2 cellular contexts compared by ENCODE assay signal in genomic region chr19:17497149-17497798, GRCh38.
TF ChIP-seq lines count a peak whose summit lies in the region.

No MANE protein-coding gene starts in this region.

TF ChIP-seq in SK-N-SH, 30 proteins besides CTCF, POLR2A, EP300 and RAD21:
- no peak for TF ChIP-seq USF1 (IDR thresholded peaks at IDR 0.05; ENCODE audit: borderline replicate concordance, low read depth)
- TF ChIP-seq USF2 (IDR thresholded peaks at IDR 0.05; ENCODE audit: borderline replicate concordance, low read depth, low read length) = no peak
- TF ChIP-seq, protein P1, sequence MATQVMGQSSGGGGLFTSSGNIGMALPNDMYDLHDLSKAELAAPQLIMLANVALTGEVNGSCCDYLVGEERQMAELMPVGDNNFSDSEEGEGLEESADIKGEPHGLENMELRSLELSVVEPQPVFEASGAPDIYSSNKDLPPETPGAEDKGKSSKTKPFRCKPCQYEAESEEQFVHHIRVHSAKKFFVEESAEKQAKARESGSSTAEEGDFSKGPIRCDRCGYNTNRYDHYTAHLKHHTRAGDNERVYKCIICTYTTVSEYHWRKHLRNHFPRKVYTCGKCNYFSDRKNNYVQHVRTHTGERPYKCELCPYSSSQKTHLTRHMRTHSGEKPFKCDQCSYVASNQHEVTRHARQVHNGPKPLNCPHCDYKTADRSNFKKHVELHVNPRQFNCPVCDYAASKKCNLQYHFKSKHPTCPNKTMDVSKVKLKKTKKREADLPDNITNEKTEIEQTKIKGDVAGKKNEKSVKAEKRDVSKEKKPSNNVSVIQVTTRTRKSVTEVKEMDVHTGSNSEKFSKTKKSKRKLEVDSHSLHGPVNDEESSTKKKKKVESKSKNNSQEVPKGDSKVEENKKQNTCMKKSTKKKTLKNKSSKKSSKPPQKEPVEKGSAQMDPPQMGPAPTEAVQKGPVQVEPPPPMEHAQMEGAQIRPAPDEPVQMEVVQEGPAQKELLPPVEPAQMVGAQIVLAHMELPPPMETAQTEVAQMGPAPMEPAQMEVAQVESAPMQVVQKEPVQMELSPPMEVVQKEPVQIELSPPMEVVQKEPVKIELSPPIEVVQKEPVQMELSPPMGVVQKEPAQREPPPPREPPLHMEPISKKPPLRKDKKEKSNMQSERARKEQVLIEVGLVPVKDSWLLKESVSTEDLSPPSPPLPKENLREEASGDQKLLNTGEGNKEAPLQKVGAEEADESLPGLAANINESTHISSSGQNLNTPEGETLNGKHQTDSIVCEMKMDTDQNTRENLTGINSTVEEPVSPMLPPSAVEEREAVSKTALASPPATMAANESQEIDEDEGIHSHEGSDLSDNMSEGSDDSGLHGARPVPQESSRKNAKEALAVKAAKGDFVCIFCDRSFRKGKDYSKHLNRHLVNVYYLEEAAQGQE (IDR thresholded peaks at IDR 0.05; ENCODE audit: low read depth, low read length) = no peak
- TF ChIP-seq TCF12 (IDR thresholded peaks at IDR 0.05) = no peak
- no peak for TF ChIP-seq SMC3 (IDR thresholded peaks at IDR 0.05; ENCODE audit: low read depth, low read length)
- TF ChIP-seq NRF1 (IDR thresholded peaks at IDR 0.05; ENCODE audit: low read depth, low read length) = no peak
- no peak for TF ChIP-seq CHD2 (IDR thresholded peaks at IDR 0.05; ENCODE audit: low read length, partially characterized antibody)
- TF ChIP-seq EZH2phosphoT487 (IDR thresholded peaks at IDR 0.05; ENCODE audit: borderline replicate concordance, low read depth) = no peak
- TF ChIP-seq, protein P2, sequence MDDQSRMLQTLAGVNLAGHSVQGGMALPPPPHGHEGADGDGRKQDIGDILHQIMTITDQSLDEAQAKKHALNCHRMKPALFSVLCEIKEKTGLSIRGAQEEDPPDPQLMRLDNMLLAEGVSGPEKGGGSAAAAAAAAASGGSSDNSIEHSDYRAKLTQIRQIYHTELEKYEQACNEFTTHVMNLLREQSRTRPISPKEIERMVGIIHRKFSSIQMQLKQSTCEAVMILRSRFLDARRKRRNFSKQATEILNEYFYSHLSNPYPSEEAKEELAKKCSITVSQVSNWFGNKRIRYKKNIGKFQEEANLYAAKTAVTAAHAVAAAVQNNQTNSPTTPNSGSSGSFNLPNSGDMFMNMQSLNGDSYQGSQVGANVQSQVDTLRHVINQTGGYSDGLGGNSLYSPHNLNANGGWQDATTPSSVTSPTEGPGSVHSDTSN (IDR thresholded peaks at IDR 0.05) = no peak
- no peak for TF ChIP-seq RXRA (IDR thresholded peaks at IDR 0.05; ENCODE audit: borderline replicate concordance, low read depth)
- no peak for TF ChIP-seq FOXJ3 (CRISPR knock-in tag; IDR thresholded peaks at IDR 0.05)
- no peak for TF ChIP-seq ELF1 (IDR thresholded peaks at IDR 0.05)
- TF ChIP-seq TAF1 (IDR thresholded peaks at IDR 0.05; ENCODE audit: borderline replicate concordance, low read depth, low read length) = no peak
- no peak for TF ChIP-seq TEAD4 (IDR thresholded peaks at IDR 0.05; ENCODE audit: borderline replicate concordance, insufficient read depth)
- no peak for TF ChIP-seq ZBTB33 (IDR thresholded peaks at IDR 0.05; ENCODE audit: borderline replicate concordance, low read depth)
- TF ChIP-seq MEF2A (IDR thresholded peaks at IDR 0.05; ENCODE audit: borderline replicate concordance, low read depth) = no peak
- no peak for TF ChIP-seq MAX (IDR thresholded peaks at IDR 0.05; ENCODE audit: low read depth)

TF ChIP-seq in SK-N-SH treated with all-trans-retinoic acid at 6 μM for 48 hours, 23 proteins besides CTCF, POLR2A, EP300 and RAD21:
- no peak for TF ChIP-seq GLIS3 (CRISPR knock-in tag; IDR thresholded peaks at IDR 0.05)
- TF ChIP-seq CSDC2 (CRISPR knock-in tag; IDR thresholded peaks at IDR 0.05) = no peak
- TF ChIP-seq ZFP30 (CRISPR knock-in tag; IDR thresholded peaks at IDR 0.05) = no peak
- no peak for TF ChIP-seq BACH2 (CRISPR knock-in tag; IDR thresholded peaks at IDR 0.05; ENCODE audit: borderline replicate concordance)
- TF ChIP-seq, protein P3, sequence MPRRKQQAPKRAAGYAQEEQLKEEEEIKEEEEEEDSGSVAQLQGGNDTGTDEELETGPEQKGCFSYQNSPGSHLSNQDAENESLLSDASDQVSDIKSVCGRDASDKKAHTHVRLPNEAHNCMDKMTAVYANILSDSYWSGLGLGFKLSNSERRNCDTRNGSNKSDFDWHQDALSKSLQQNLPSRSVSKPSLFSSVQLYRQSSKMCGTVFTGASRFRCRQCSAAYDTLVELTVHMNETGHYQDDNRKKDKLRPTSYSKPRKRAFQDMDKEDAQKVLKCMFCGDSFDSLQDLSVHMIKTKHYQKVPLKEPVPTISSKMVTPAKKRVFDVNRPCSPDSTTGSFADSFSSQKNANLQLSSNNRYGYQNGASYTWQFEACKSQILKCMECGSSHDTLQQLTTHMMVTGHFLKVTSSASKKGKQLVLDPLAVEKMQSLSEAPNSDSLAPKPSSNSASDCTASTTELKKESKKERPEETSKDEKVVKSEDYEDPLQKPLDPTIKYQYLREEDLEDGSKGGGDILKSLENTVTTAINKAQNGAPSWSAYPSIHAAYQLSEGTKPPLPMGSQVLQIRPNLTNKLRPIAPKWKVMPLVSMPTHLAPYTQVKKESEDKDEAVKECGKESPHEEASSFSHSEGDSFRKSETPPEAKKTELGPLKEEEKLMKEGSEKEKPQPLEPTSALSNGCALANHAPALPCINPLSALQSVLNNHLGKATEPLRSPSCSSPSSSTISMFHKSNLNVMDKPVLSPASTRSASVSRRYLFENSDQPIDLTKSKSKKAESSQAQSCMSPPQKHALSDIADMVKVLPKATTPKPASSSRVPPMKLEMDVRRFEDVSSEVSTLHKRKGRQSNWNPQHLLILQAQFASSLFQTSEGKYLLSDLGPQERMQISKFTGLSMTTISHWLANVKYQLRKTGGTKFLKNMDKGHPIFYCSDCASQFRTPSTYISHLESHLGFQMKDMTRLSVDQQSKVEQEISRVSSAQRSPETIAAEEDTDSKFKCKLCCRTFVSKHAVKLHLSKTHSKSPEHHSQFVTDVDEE (CRISPR knock-in tag; IDR thresholded peaks at IDR 0.05) = no peak
